In the genomic region with DNA sequence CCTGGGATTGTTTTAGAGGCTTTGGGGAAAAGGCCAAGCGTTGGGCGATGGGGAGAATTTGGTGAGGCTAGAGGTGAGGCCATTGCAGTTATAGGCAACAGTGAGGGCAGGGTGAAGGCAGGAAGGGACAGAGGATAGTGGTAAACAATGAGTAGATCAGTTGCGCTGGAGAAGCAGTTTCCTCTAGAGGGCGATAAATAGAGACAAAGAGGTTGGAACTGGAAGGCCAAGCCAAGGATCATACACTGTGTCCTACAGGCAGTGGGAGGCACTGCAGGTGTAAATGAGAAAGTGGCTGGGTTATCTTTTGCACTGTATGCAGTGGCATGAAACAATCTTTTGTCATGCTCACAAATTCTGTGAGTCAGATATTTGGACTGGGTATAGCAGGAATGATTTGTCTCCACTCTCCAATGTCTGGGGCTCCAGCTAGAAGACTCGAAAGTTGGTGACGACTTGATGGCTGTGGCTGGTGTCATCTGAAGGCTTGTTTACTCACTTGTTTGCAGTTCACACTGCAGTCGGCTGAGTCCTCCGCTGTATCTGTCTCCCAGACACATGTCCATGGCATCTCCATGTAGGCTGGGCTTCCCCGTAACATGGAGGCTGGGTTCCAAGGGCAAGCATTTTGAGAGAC, we compare ENCODE assay signal across 7 cellular contexts.
DNase-seq lines count a peak whose midpoint lies in the region; ATAC-seq, FAIRE-seq and TF ChIP-seq lines count a peak whose summit lies in the region.

No MANE protein-coding gene starts in this region.

- H3K4me1 ChIP-seq in upper lobe of left lung = no peaks in the 10 kb centered on the region

- TF ChIP-seq EP300 in upper lobe of left lung (IDR thresholded peaks at IDR 0.05) = no peak

- TF ChIP-seq POLR2A in upper lobe of left lung (IDR thresholded peaks at IDR 0.05) = no peak

- H3K9me3 ChIP-seq in upper lobe of left lung = no peaks in the 10 kb centered on the region

- 85 to 86% methylated on average over 9 of the region's 9 CpGs for WGBS in upper lobe of left lung, 2 donors

- no peak overlapping the region for H3K4me3 ChIP-seq in upper lobe of left lung

- H3K36me3 ChIP-seq in upper lobe of left lung = no peaks in the 10 kb centered on the region

- H3K27ac ChIP-seq in upper lobe of left lung = no peak overlapping the region

- FAIRE-seq in G401.6 (lab: Jason Lieb, UNC) = peak; percentile 89

- peak; percentile 44 for DNase-seq in NCI-H446 treated with DMSO at 0.1 percent for 48 hours (lab: John Stamatoyannopoulos, UW)
- peak; percentile 45 to 49 for DNase-seq in activated T-cell treated with anti-CD3 and anti-CD28 coated beads, Interleukin-2, amount 50 U/mL, for 48 hours
- peak; percentile 20 for DNase-seq in inferior parietal cortex (ENCODE audit: extremely low spot score)
- DNase-seq in upper lobe of left lung = no peak

- TF ChIP-seq CTCF in upper lobe of left lung (IDR thresholded peaks at IDR 0.05) = peak; percentile 34 to 64 (median 44)

- ATAC-seq in GM19452 (IDR thresholded peaks at IDR 0.05; ENCODE audit: unreplicated experiment) (peak; percentile 96), HG03354 (IDR thresholded peaks at IDR 0.05; ENCODE audit: poor library complexity, severe bottlenecking, unreplicated experiment) (peak; percentile 99), upper lobe of left lung (ENCODE audit: low FRiP score in 2 of 2) (no peak)

- H3K27me3 ChIP-seq in upper lobe of left lung = no peaks in the 10 kb centered on the region

Comparison
In these comparisons a context has a peak if more than half of its experiments do, and no peak if none do; other contexts are left out.
1. ATAC-seq: peak in GM19452 (single experiment) and HG03354 (single experiment); none in upper lobe of left lung (0 of 2).
2. DNase-seq: peak in NCI-H446 treated with DMSO at 0.1 percent for 48 hours (single experiment), activated T-cell treated with anti-CD3 and anti-CD28 coated beads, Interleukin-2, amount 50 U/mL, for 48 hours (2 of 2) and inferior parietal cortex (single experiment); none in upper lobe of left lung (0 of 2).